Comparison of ENCODE assay signal across 27 cellular contexts in the genomic region with DNA sequence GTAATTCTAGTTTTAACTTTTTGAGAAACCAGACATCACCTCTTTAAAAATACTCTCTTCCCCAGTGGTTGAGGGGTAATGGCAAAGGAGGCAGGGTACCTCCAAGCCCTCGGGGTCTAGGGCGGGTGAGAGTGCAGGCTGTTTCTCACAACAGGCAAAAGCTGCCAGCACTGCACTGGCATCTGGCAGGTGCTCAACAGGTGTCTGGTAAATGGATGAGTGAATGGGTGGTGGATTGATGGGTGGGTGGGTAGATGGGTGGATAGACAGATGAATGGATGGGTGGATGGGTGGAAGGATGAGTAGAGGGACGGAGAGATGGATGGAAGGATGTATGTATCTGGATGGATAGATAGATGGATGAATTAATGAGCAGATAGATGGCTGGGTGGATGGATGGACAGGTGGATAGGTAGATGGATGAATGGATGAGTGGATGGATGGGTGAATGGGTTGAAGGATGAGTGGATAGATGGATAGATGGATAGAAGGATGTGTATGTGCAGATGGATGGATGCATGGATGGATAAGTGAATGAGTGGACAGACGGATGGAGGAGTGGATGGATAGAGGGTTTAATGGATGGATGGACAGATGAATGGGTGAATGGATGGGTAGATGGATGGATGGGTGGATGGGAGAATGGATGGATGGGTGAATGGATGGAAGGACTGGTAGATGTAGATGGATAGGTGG.
"Had no signal": no experiment of that assay in that cellular context is flagged by ENCODE, and none has a peak within 500 bp of the region (broad histone marks: within the 10 kb centered on the region; RNA-seq: fewer than 3 reads in every experiment).

No MANE protein-coding gene starts in this region.

- H3K27me3 ChIP-seq: ascending aorta, breast epithelium, cardiac muscle cell, gastroesophageal sphincter, hepatocyte had no signal

- H2AFZ ChIP-seq: hepatocyte had no signal

- H3K4me1 ChIP-seq: ascending aorta, breast epithelium had no signal

- H3K4me3 ChIP-seq: ascending aorta, breast epithelium, cardiac muscle cell, esophagus squamous epithelium, gastroesophageal sphincter, heart right ventricle, hepatocyte had no signal

- H3K36me3 ChIP-seq: breast epithelium, cardiac muscle cell, esophagus squamous epithelium had no signal

- H3K27ac ChIP-seq: ascending aorta, breast epithelium, cardiac muscle cell, epithelial cell of prostate, esophagus squamous epithelium, heart right ventricle, hepatocyte had no signal

- DNase-seq: activated CD4-positive, alpha-beta memory T cell treated with anti-CD3 and anti-CD28 coated beads, Interleukin-2, amount 10 ng/mL, durations not matched to agents 7 days and 5 days; activated CD4-positive, alpha-beta T cell treated with anti-CD3 and anti-CD28 coated beads for 1 hour; activated CD4-positive, alpha-beta T cell treated with anti-CD3 and anti-CD28 coated beads for 4 hours; activated CD4-positive, alpha-beta T cell treated with anti-CD3 and anti-CD28 coated beads, Interleukin-2, amount 10 ng/mL, durations not matched to agents 7 days and 5 days; activated CD4-positive, alpha-beta T cell treated with anti-CD3 and anti-CD28 coated beads, Interleukin-2, amount 50 U/mL, for 4 hours; activated CD4-positive, CD25-positive, alpha-beta regulatory T cell; activated CD8-positive, alpha-beta memory T cell treated with anti-CD3 and anti-CD28 coated beads, Interleukin-2, amount 50 U/mL, for 48 hours; activated gamma-delta T cell; activated naive CD4-positive, alpha-beta T cell; activated naive CD4-positive, alpha-beta T cell treated with anti-CD3 and anti-CD28 coated beads, Interleukin-2, amount 10 ng/mL, durations not matched to agents 7 days and 5 days; activated naive CD8-positive, alpha-beta T cell treated with anti-CD3 and anti-CD28 coated beads, Interleukin-2, amount 10 ng/mL, durations not matched to agents 7 days and 5 days; activated T-cell treated with anti-CD3 and anti-CD28 coated beads for 4 hours; activated T-cell treated with anti-CD3 and anti-CD28 coated beads, Interleukin-2, amount 50 U/mL, for 24 hours; activated T-cell treated with anti-CD3 and anti-CD28 coated beads, Interleukin-2, amount 50 U/mL, for 72 hours; effector CD8-positive, alpha-beta T cell; esophagus squamous epithelium; foreskin melanocyte; heart right ventricle had no signal

- FAIRE-seq: colon, endometrium, endothelial cell of umbilical vein had no signal

- ATAC-seq: gastroesophageal sphincter, heart right ventricle had no signal

- H3K4me2 ChIP-seq: hepatocyte had no signal

- H3K9me3 ChIP-seq: ascending aorta, breast epithelium, esophagus squamous epithelium, gastroesophageal sphincter, heart right ventricle had no signal
